1 cellular context compared by ENCODE assay signal in genomic region chr6:113754291-113754690, GRCh38.
TF ChIP-seq lines count a peak whose summit lies in the region.

No MANE protein-coding gene starts in this region.

TF ChIP-seq in SK-N-SH treated with all-trans-retinoic acid at 6 μM for 48 hours, 23 proteins besides CTCF, POLR2A, EP300 and RAD21 (continued from another document):
- no peak for TF ChIP-seq PATZ1 (CRISPR knock-in tag; IDR thresholded peaks at IDR 0.05; ENCODE audit: borderline replicate concordance)
- peak; percentile 63 for TF ChIP-seq ZNF70 (CRISPR knock-in tag; IDR thresholded peaks at IDR 0.05)
- TF ChIP-seq ZNF8 (CRISPR knock-in tag; IDR thresholded peaks at IDR 0.05) = no peak
- TF ChIP-seq GLIS3 (CRISPR knock-in tag; IDR thresholded peaks at IDR 0.05) = no peak
- TF ChIP-seq ZNF565 (CRISPR knock-in tag; conservative IDR thresholded peaks at IDR 0.05; ENCODE audit: low read depth) = no peak
